Comparison of ENCODE assay signal across 8 cellular contexts in the genomic region with DNA sequence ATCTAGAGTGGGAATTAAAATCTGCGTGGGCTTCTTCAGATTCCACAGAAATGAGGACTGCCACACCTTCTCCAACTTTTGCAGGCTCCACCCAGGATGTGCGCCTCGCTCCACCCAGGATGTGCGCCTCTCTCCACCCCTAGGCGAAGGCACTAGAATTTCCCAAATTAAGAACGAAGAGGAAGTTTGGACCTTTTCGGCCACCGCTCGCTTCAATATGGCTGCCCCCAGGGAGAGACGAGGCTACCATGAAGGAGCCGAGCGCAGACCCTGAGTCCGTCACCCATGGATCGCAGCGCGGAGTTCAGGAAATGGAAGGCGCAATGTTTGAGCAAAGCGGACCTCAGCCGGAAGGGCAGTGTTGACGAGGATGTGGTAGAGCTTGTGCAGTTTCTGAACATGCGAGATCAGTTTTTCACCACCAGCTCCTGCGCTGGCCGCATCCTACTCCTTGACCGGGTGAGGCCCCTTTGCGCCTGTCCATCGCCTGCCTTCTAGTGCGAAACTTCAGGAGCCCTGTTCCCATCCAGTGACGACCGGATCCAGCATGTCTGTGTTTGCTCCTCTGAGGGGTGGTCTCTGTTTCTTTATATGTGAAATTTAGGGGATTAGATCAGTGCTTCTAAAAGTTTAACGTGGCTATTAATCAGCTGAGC. TPM values are rescaled to one million over a fixed set of nuclear protein-coding genes. Genes with fewer than 3 reads are reported as not detected.
DNase-seq lines count a peak whose midpoint lies in the region; ATAC-seq and TF ChIP-seq lines count a peak whose summit lies in the region.

A gene with protein sequence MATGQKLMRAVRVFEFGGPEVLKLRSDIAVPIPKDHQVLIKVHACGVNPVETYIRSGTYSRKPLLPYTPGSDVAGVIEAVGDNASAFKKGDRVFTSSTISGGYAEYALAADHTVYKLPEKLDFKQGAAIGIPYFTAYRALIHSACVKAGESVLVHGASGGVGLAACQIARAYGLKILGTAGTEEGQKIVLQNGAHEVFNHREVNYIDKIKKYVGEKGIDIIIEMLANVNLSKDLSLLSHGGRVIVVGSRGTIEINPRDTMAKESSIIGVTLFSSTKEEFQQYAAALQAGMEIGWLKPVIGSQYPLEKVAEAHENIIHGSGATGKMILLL (minus strand): TSS at position 91 of the 656 bp plus-strand sequence. CDS start 8,229 bp downstream, outside the sequence.
A gene with protein sequence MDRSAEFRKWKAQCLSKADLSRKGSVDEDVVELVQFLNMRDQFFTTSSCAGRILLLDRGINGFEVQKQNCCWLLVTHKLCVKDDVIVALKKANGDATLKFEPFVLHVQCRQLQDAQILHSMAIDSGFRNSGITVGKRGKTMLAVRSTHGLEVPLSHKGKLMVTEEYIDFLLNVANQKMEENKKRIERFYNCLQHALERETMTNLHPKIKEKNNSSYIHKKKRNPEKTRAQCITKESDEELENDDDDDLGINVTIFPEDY (plus strand): TSS at position 193 of the 656 bp plus-strand sequence. CDS start 93 bp downstream, at position 286.

- H3K27me3 ChIP-seq in GM06990 (replicated peaks; ENCODE audit: control insufficient read depth, insufficient read depth, low read length) (no peaks in the 10 kb centered on the region), ovary (no peaks in the 10 kb centered on the region), thyroid gland (no peaks in the 10 kb centered on the region)

- H3K36me3 ChIP-seq in GM06990 (ENCODE audit: control insufficient read depth, insufficient read depth, low read length) (peaks cover 7% of the 10 kb centered on the region), ovary (no peaks in the 10 kb centered on the region), thyroid gland (peaks cover 0 to 12% of the 10 kb centered on the region in 2 donors)

- intact Hi-C loops in head of caudate nucleus (cut with DNase I), result no loop called here
- intact Hi-C loops in ovary (cut with DNase I), result no loop called here
- intact Hi-C loops in thyroid gland (cut with DNase I), result no loop called here

- H3K4me3 ChIP-seq in GM06990 (replicated peaks; ENCODE audit: low read depth, low read length) (peak within 1 kb of the TSS; percentile 82), ovary (peak within 1 kb of the TSS; percentile 74), thyroid gland (replicated peaks in 1 of 3) (peak within 1 kb of the TSS; percentile 69 to 83 (median 83))

- peak; percentile 70 for ATAC-seq in HG02588 (IDR thresholded peaks at IDR 0.05; ENCODE audit: unreplicated experiment)
- peak; percentile 73 to 92 for ATAC-seq in activated naive CD4-positive, alpha-beta T cell treated with anti-CD3 and anti-CD28 coated beads, Interleukin-2, amount 50 U/mL, for 72 hours

- H3K9me3 ChIP-seq in ovary (no peaks in the 10 kb centered on the region), thyroid gland (no peaks in the 10 kb centered on the region)

- TF ChIP-seq EP300 in ovary (IDR thresholded peaks at IDR 0.05), result no peak

- TF ChIP-seq CTCF in GM06990 (IDR thresholded peaks at IDR 0.05; ENCODE audit: insufficient read depth, low read length, poor library complexity, severe bottlenecking) (no peak), ovary (IDR thresholded peaks at IDR 0.05) (no peak), thyroid gland (IDR thresholded peaks at IDR 0.05) (peak in 1 of 6 experiments; percentile 25)

- no peaks in the 10 kb centered on the region for H3K9me3 Mint-ChIP-seq in activated naive CD4-positive, alpha-beta T cell treated with anti-CD3 and anti-CD28 coated beads, Interleukin-2, amount 50 U/mL, for 72 hours

- H3K27ac ChIP-seq in ovary (peak within 1 kb of the TSS; percentile 64 to 86), thyroid gland (peak within 1 kb of the TSS; percentile 77 to 84 (median 78))

- H3K4me1 ChIP-seq in ovary (ENCODE audit: insufficient read depth), result peaks cover 11% of the 10 kb centered on the region
- peaks cover 16 to 27% of the 10 kb centered on the region in 2 donors for H3K4me1 ChIP-seq in thyroid gland

- peak within 1 kb of the TSS; percentile 96 to 98 for H3K27ac Mint-ChIP-seq in activated naive CD4-positive, alpha-beta T cell treated with anti-CD3 and anti-CD28 coated beads, Interleukin-2, amount 50 U/mL, for 72 hours

- no peak for TF ChIP-seq POLR2A in ovary (IDR thresholded peaks at IDR 0.05)
- peak in 1 of 2 donors; percentile 69 for TF ChIP-seq POLR2A in thyroid gland (IDR thresholded peaks at IDR 0.05)

- H3K36me3 Mint-ChIP-seq in activated naive CD4-positive, alpha-beta T cell treated with anti-CD3 and anti-CD28 coated beads, Interleukin-2, amount 50 U/mL, for 72 hours, result peaks cover 14 to 33% of the 10 kb centered on the region in 2 donors

- 0% methylated on average over 30 of the region's 30 CpGs for WGBS in ovary, 3 donors
- WGBS in thyroid gland, 2 donors, result 0 to 3% methylated on average over 26 to 27 of the region's 30 CpGs

- DNase-seq in GM06990 (ENCODE audit: extremely low read depth, insufficient read length), result peak; percentile 88
- peak; percentile 87 for DNase-seq in NCI-H1092 treated with DMSO at 0.1 percent for 48 hours (lab: John Stamatoyannopoulos, UW)
- DNase-seq in SKM-1 (lab: John Stamatoyannopoulos, UW; ENCODE audit: unreplicated experiment), result peak; percentile 87
- DNase-seq in activated naive CD4-positive, alpha-beta T cell treated with anti-CD3 and anti-CD28 coated beads, Interleukin-2, amount 50 U/mL, for 72 hours (ENCODE audit: low spot score in 2 of 2), result peak; percentile 78 to 79
- DNase-seq in head of caudate nucleus, result peak; percentile 84 to 97 (median 93)
- peak; percentile 85 to 91 (median 90) for DNase-seq in ovary
- peak; percentile 90 to 94 for DNase-seq in thyroid gland

RNA-seq across cellular contexts. Expression of the first gene that starts in this region (rescaled TPM):
- total RNA-seq in activated naive CD4-positive, alpha-beta T cell treated with anti-CD3 and anti-CD28 coated beads, Interleukin-2, amount 50 U/mL, for 72 hours, result 10 to 100 TPM; 27.9 to 45.0 TPM
- total RNA-seq in ovary, result 10 to 100 TPM; 24.9 to 75.8 (median 28.8) TPM
- polyA plus RNA-seq in ovary, result 10 to 100 TPM; 24.0 to 24.5 TPM
- 10 to 100 TPM; 45.3 to 92.1 (median 58.0) TPM for total RNA-seq in thyroid gland

RNA-seq across cellular contexts. Expression of the second gene that starts in this region (rescaled TPM):
- 10 to 100 TPM; 32.5 to 55.0 TPM for total RNA-seq in activated naive CD4-positive, alpha-beta T cell treated with anti-CD3 and anti-CD28 coated beads, Interleukin-2, amount 50 U/mL, for 72 hours
- 10 to 100 TPM; 11.6 to 30.9 (median 24.9) TPM for total RNA-seq in ovary
- polyA plus RNA-seq in ovary, result 10 to 100 TPM; 18.3 to 21.7 TPM
- total RNA-seq in thyroid gland, result 10 to 100 TPM; 18.0 to 23.5 (median 21.1) TPM

Comparison
In these comparisons a context has a peak if more than half of its experiments do, and no peak if none do; other contexts are left out.
1. Peak in every context shown above with its lines: DNase-seq, ATAC-seq, H3K4me3 ChIP-seq and H3K27ac ChIP-seq.